19 cellular contexts compared by ENCODE assay signal in the genomic region with DNA sequence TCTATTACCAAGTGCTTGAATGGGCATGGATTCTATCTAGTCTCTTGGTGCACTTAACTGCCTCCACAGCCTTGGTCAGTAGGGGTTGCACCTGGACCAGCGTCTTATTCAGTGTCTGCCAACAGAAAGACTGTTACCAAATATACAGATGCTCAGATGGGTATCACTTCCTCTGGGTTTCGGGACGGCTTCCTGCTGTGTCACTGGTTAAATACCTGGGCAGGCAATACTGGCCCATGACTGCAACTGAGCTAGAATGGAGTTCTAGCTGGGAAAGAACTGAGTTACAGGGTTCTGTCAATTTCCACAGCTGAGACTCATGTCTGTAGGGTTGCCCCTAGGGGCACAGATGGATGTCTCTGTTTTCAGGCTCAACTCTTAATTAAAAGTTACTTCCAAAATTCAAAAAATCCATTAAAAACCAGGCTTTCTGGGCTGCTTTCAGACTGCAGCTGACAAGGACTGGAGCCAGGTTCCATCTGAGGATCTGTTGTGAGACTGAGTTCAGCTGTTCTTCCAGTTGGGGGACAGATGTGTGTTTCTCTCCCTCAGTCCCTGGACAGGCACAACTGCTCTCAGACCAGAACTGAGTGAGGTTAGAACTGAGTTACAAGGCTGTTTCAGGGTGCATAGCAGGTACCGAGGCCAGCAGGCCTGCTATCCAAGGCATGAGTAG.
DNase-seq lines count a peak whose midpoint lies in the region; ATAC-seq and TF ChIP-seq lines count a peak whose summit lies in the region.
"Had no signal": no experiment of that assay in that cellular context is flagged by ENCODE, and none has a peak within 500 bp of the region (broad histone marks: within the 10 kb centered on the region; RNA-seq: fewer than 3 reads in every experiment).

No MANE protein-coding gene starts in this region.

- H3K27ac ChIP-seq in RWPE2 (ENCODE audit: poor library complexity, severe bottlenecking) = no peak overlapping the region
- no peak overlapping the region for H3K27ac ChIP-seq in upper lobe of right lung
- H3K27ac ChIP-seq in naive thymus-derived CD4-positive, alpha-beta T cell (ENCODE audit: low read depth, low read length) = no peak overlapping the region
- H3K27ac ChIP-seq: esophagus squamous epithelium, SK-N-MC had no signal

- H3K9me3 ChIP-seq in RWPE2 (ENCODE audit: severe bottlenecking) = no peaks in the 10 kb centered on the region
- no peaks in the 10 kb centered on the region for H3K9me3 ChIP-seq in upper lobe of right lung
- H3K9me3 ChIP-seq in naive thymus-derived CD4-positive, alpha-beta T cell (ENCODE audit: control insufficient read depth in 2 of 3, low read length in 3 of 3) = no peaks in the 10 kb centered on the region
- H3K9me3 ChIP-seq: esophagus squamous epithelium had no signal

- POLR2A ChIA-PET in naive thymus-derived CD4-positive, alpha-beta T cell (lab: Charles Lee) = no interaction called here

- H3K36me3 ChIP-seq in RWPE2 (ENCODE audit: low read depth) (no peaks in the 10 kb centered on the region), upper lobe of right lung (no peaks in the 10 kb centered on the region)
- no peaks in the 10 kb centered on the region for H3K36me3 ChIP-seq in naive thymus-derived CD4-positive, alpha-beta T cell (ENCODE audit: control insufficient read depth in 2 of 3, insufficient read depth in 3 of 3, low read length in 3 of 3)
- H3K36me3 ChIP-seq: esophagus squamous epithelium had no signal

- no peak overlapping the region for H3K27ac Mint-ChIP-seq in naive thymus-derived CD4-positive, alpha-beta T cell
- H3K27ac Mint-ChIP-seq: natural killer cell treated with Interleukin-12 subunit alpha and Interleukin-12 subunit beta and Interleukin-15 and Interleukin-18, amount 100 ng/mL, for 72 hours; progenitor cell of endocrine pancreas had no signal

- no peaks in the 10 kb centered on the region for H3K4me1 Mint-ChIP-seq in naive thymus-derived CD4-positive, alpha-beta T cell

- H3K4me1 ChIP-seq in RWPE2 (ENCODE audit: insufficient read depth, poor library complexity, severe bottlenecking) (no peaks in the 10 kb centered on the region), upper lobe of right lung (no peaks in the 10 kb centered on the region)
- H3K4me1 ChIP-seq in naive thymus-derived CD4-positive, alpha-beta T cell (ENCODE audit: control insufficient read depth in 2 of 2, insufficient read depth in 2 of 2, low read length in 2 of 2) = no peaks in the 10 kb centered on the region
- H3K4me1 ChIP-seq: esophagus squamous epithelium had no signal

- no peak for TF ChIP-seq CTCF in RWPE2 (IDR thresholded peaks at IDR 0.05; ENCODE audit: poor library complexity, severe bottlenecking)
- TF ChIP-seq CTCF in upper lobe of right lung (IDR thresholded peaks at IDR 0.05) = no peak

- intact Hi-C loops in upper lobe of right lung (cut with DNase I) = no loop called here
- intact Hi-C loops in naive thymus-derived CD4-positive, alpha-beta T cell (cut with micrococcal nuclease) = no loop called here

- ATAC-seq in GM19351 (IDR thresholded peaks at IDR 0.05; ENCODE audit: unreplicated experiment) (peak; percentile 77), HG02970 (IDR thresholded peaks at IDR 0.05; ENCODE audit: low FRiP score, unreplicated experiment) (peak; percentile 55), RWPE2 (ENCODE audit: low read depth) (peak; percentile 21; the same call in 1 of the 3 replicates), upper lobe of right lung (peak; percentile 44)
- ATAC-seq in naive thymus-derived CD4-positive, alpha-beta T cell = no peak
- ATAC-seq: K562 had no signal

- H3K4me3 Mint-ChIP-seq in naive thymus-derived CD4-positive, alpha-beta T cell = no peak overlapping the region
- H3K4me3 Mint-ChIP-seq: natural killer cell treated with Interleukin-12 subunit alpha and Interleukin-12 subunit beta and Interleukin-15 and Interleukin-18, amount 100 ng/mL, for 72 hours had no signal

- H3K27me3 Mint-ChIP-seq in naive thymus-derived CD4-positive, alpha-beta T cell = no peaks in the 10 kb centered on the region
- H3K27me3 Mint-ChIP-seq: natural killer cell treated with Interleukin-12 subunit alpha and Interleukin-12 subunit beta and Interleukin-15 and Interleukin-18, amount 100 ng/mL, for 72 hours; progenitor cell of endocrine pancreas had no signal

- H3K27me3 ChIP-seq in RWPE2 (ENCODE audit: insufficient read depth, poor library complexity, severe bottlenecking) (no peaks in the 10 kb centered on the region), upper lobe of right lung (no peaks in the 10 kb centered on the region)
- no peaks in the 10 kb centered on the region for H3K27me3 ChIP-seq in naive thymus-derived CD4-positive, alpha-beta T cell (ENCODE audit: control insufficient read depth in 2 of 2, insufficient read depth in 2 of 2, low read length in 2 of 2)
- H3K27me3 ChIP-seq: esophagus squamous epithelium had no signal

- H3K4me3 ChIP-seq in RWPE2 (ENCODE audit: severe bottlenecking) = no peak overlapping the region
- H3K4me3 ChIP-seq in upper lobe of right lung = no peak overlapping the region
- no peak overlapping the region for H3K4me3 ChIP-seq in naive thymus-derived CD4-positive, alpha-beta T cell (ENCODE audit: low read length)
- H3K4me3 ChIP-seq: esophagus squamous epithelium, K562, SK-N-MC had no signal

- H3K9me3 Mint-ChIP-seq in naive thymus-derived CD4-positive, alpha-beta T cell = peaks cover 0 to 19% (median 6%) of the 10 kb centered on the region in 11 donors

- H3K36me3 Mint-ChIP-seq in naive thymus-derived CD4-positive, alpha-beta T cell = no peaks in the 10 kb centered on the region
- H3K36me3 Mint-ChIP-seq: natural killer cell treated with Interleukin-12 subunit alpha and Interleukin-12 subunit beta and Interleukin-15 and Interleukin-18, amount 100 ng/mL, for 72 hours had no signal

- no peak for DNase-seq in RWPE2 (ENCODE audit: low spot score)
- no peak for DNase-seq in upper lobe of right lung
- DNase-seq in DMS 273 (lab: John Stamatoyannopoulos, UW; ENCODE audit: unreplicated experiment) = no peak
- DNase-seq in islet precursor cell = no peak
- DNase-seq in naive thymus-derived CD4-positive, alpha-beta T cell = no peak
- DNase-seq: activated CD4-positive, alpha-beta T cell treated with anti-CD3 and anti-CD28 coated beads for 4 hours; activated gamma-delta T cell; amygdala; effector CD8-positive, alpha-beta T cell; esophagus squamous epithelium; NCI-H1105 treated with DMSO at 0.1 percent for 48 hours; NCI-H2107; NCI-H526 treated with DMSO at 0.1 percent for 48 hours had no signal

- CTCF ChIA-PET in naive thymus-derived CD4-positive, alpha-beta T cell (lab: Charles Lee) = no interaction called here
